19 cellular contexts compared by ENCODE assay signal in genomic region chr7:25844109-25844915, GRCh38.
A peak's percentile ranks its signal among the peaks of the same experiment; 100 is the strongest.
DNase-seq lines count a peak whose midpoint lies in the region; ATAC-seq, FAIRE-seq and TF ChIP-seq lines count a peak whose summit lies in the region.
"Had no signal": no experiment of that assay in that cellular context is flagged by ENCODE, and none has a peak within 500 bp of the region (broad histone marks: within the 10 kb centered on the region; RNA-seq: fewer than 3 reads in every experiment).

No MANE protein-coding gene starts in this region.

- H2AFZ ChIP-seq in astrocyte (ENCODE audit: low read depth, low read length) (no peak overlapping the region), hepatocyte (no peak overlapping the region)

- intact Hi-C loops in head of caudate nucleus (cut with DNase I) = no loop called here

- POLR2A ChIA-PET in activated CD8-positive, alpha-beta T cell treated with anti-CD3 and anti-CD28 coated beads, Interleukin-2, amount 10 ng/mL, durations not matched to agents 7 days and 5 days (lab: Charles Lee) = no interaction called here

- H4K20me1 ChIP-seq in astrocyte (ENCODE audit: insufficient read depth, low read length) = no peaks in the 10 kb centered on the region
- H4K20me1 ChIP-seq in hepatocyte (ENCODE audit: insufficient read depth, poor library complexity, severe bottlenecking) = no peaks in the 10 kb centered on the region

- TF ChIP-seq CTCF in astrocyte (IDR thresholded peaks at IDR 0.05; ENCODE audit: insufficient read depth, low read depth, low read length) (no peak), hepatocyte (IDR thresholded peaks at IDR 0.05; ENCODE audit: poor library complexity) (no peak)

- H3K27me3 ChIP-seq in astrocyte (ENCODE audit: insufficient read depth, low read length) (no peaks in the 10 kb centered on the region), hepatocyte (no peaks in the 10 kb centered on the region), stomach smooth muscle (ENCODE audit: control insufficient read depth in 1 of 2, insufficient read depth in 2 of 2, low read length in 2 of 2) (no peaks in the 10 kb centered on the region)

- H3K9ac ChIP-seq in astrocyte (ENCODE audit: low read length) = no peak overlapping the region
- H3K9ac ChIP-seq in stomach smooth muscle (ENCODE audit: low read length in 2 of 2) = no peak overlapping the region

- H3K79me2 ChIP-seq in astrocyte (ENCODE audit: insufficient read depth, low read length) = no peaks in the 10 kb centered on the region
- H3K79me2 ChIP-seq in hepatocyte = no peaks in the 10 kb centered on the region

- H3K27ac Mint-ChIP-seq in astrocyte (ENCODE audit: unreplicated experiment) = no peak overlapping the region
- no peak overlapping the region for H3K27ac Mint-ChIP-seq in activated CD8-positive, alpha-beta T cell treated with anti-CD3 and anti-CD28 coated beads, Interleukin-2, amount 10 ng/mL, durations not matched to agents 7 days and 5 days

- ATAC-seq in activated CD8-positive, alpha-beta T cell treated with anti-CD3 and anti-CD28 coated beads, Interleukin-2, amount 10 ng/mL, durations not matched to agents 7 days and 5 days = no peak
- ATAC-seq in HG02642 (IDR thresholded peaks at IDR 0.05; ENCODE audit: poor library complexity, unreplicated experiment) = no peak
- ATAC-seq: right cardiac atrium had no signal

- H3K36me3 ChIP-seq in astrocyte (ENCODE audit: insufficient read depth, low read length) (no peaks in the 10 kb centered on the region), hepatocyte (replicated peaks; ENCODE audit: insufficient read depth, low read depth) (no peaks in the 10 kb centered on the region), stomach smooth muscle (ENCODE audit: control insufficient read depth in 2 of 2, insufficient read depth in 2 of 2, low read length in 2 of 2) (no peaks in the 10 kb centered on the region)

- H3K4me1 ChIP-seq in astrocyte (ENCODE audit: insufficient read depth, low read length) = peaks cover 35% of the 10 kb centered on the region
- peaks cover 45% of the 10 kb centered on the region for H3K4me1 ChIP-seq in hepatocyte (ENCODE audit: insufficient read depth)
- H3K4me1 ChIP-seq in stomach smooth muscle (ENCODE audit: control insufficient read depth, insufficient read depth, low read length) = peaks cover 43% of the 10 kb centered on the region

- FAIRE-seq in astrocyte (lab: Jason Lieb, UNC) = peak; percentile 20
- FAIRE-seq: kidney had no signal

- no peak overlapping the region for H3K4me3 ChIP-seq in astrocyte (ENCODE audit: insufficient read depth, low read depth, low read length)
- H3K4me3 ChIP-seq in hepatocyte = no peak overlapping the region
- no peak overlapping the region for H3K4me3 ChIP-seq in stomach smooth muscle (ENCODE audit: low read length in 2 of 2)

- H3K27me3 Mint-ChIP-seq in astrocyte (ENCODE audit: low read depth, unreplicated experiment) = no peaks in the 10 kb centered on the region
- H3K27me3 Mint-ChIP-seq in activated CD8-positive, alpha-beta T cell treated with anti-CD3 and anti-CD28 coated beads, Interleukin-2, amount 10 ng/mL, durations not matched to agents 7 days and 5 days (ENCODE audit: low read depth) = peaks cover 28% of the 10 kb centered on the region

- DNase-seq in HT1080 (ENCODE audit: low read depth) = peak; percentile 18
- peak; percentile 66 for DNase-seq in astrocyte (ENCODE audit: low read depth)
- DNase-seq in hepatocyte (ENCODE audit: low spot score) = no peak
- no peak for DNase-seq in activated CD8-positive, alpha-beta T cell treated with anti-CD3 and anti-CD28 coated beads, Interleukin-2, amount 10 ng/mL, durations not matched to agents 7 days and 5 days
- DNase-seq in erythroblast (lab: John Stamatoyannopoulos, UW) = no peak
- no peak for DNase-seq in head of caudate nucleus
- DNase-seq: activated CD4-positive, alpha-beta T cell treated with anti-CD3 and anti-CD28 coated beads for 4 hours; activated CD8-positive, alpha-beta memory T cell treated with anti-CD3 and anti-CD28 coated beads, Interleukin-2, amount 50 U/mL, for 48 hours; activated effector memory CD4-positive, alpha-beta T cell treated with anti-CD3 and anti-CD28 coated beads, Interleukin-2, amount 50 U/mL, for 16 hours; amniotic stem cell; DMS79 treated with DMSO at 0.1 percent for 48 hours; hypothalamus; IMR-90; kidney; NCI-H187; NCI-H345; right cardiac atrium had no signal

- H3K27ac ChIP-seq in astrocyte (ENCODE audit: low read depth, low read length) (peak overlapping the region; percentile 55), hepatocyte (peak overlapping the region; percentile 59), stomach smooth muscle (ENCODE audit: low read length) (peak overlapping the region; percentile 11)

- H3K4me2 ChIP-seq in astrocyte (ENCODE audit: low read length) (peak overlapping the region; percentile 15), hepatocyte (no peak overlapping the region)

- no peak for TF ChIP-seq POLR2A in erythroblast (IDR thresholded peaks at IDR 0.05; ENCODE audit: low read length)

- H3K4me1 Mint-ChIP-seq in astrocyte (ENCODE audit: low read depth, unreplicated experiment) = peaks cover 50% of the 10 kb centered on the region
- no peaks in the 10 kb centered on the region for H3K4me1 Mint-ChIP-seq in activated CD8-positive, alpha-beta T cell treated with anti-CD3 and anti-CD28 coated beads, Interleukin-2, amount 10 ng/mL, durations not matched to agents 7 days and 5 days (ENCODE audit: low read depth)

- H3K9me3 ChIP-seq in astrocyte (ENCODE audit: insufficient read depth, low read depth, low read length) = no peaks in the 10 kb centered on the region
- H3K9me3 ChIP-seq in hepatocyte (ENCODE audit: low read depth) = no peaks in the 10 kb centered on the region
- no peaks in the 10 kb centered on the region for H3K9me3 ChIP-seq in stomach smooth muscle (ENCODE audit: control insufficient read depth in 2 of 2, low read length in 2 of 2)

- peaks cover under 1% of the 10 kb centered on the region for H3K9me3 Mint-ChIP-seq in astrocyte (ENCODE audit: unreplicated experiment)
- H3K9me3 Mint-ChIP-seq in activated CD8-positive, alpha-beta T cell treated with anti-CD3 and anti-CD28 coated beads, Interleukin-2, amount 10 ng/mL, durations not matched to agents 7 days and 5 days (ENCODE audit: insufficient read depth) = no peaks in the 10 kb centered on the region

- no peaks in the 10 kb centered on the region for H3K9me2 ChIP-seq in hepatocyte (replicated peaks; ENCODE audit: insufficient read depth)

- H3K36me3 Mint-ChIP-seq in astrocyte (ENCODE audit: low read depth, unreplicated experiment) = no peaks in the 10 kb centered on the region
- no peaks in the 10 kb centered on the region for H3K36me3 Mint-ChIP-seq in activated CD8-positive, alpha-beta T cell treated with anti-CD3 and anti-CD28 coated beads, Interleukin-2, amount 10 ng/mL, durations not matched to agents 7 days and 5 days (ENCODE audit: low read depth)

- WGBS in hepatocyte (ENCODE audit: low lambda C conversion rate, missing lambda C conversion rate) = 72% methylated on average over 6 of the region's 6 CpGs

- H3K4me3 Mint-ChIP-seq in astrocyte (ENCODE audit: unreplicated experiment) = no peak overlapping the region
- H3K4me3 Mint-ChIP-seq in activated CD8-positive, alpha-beta T cell treated with anti-CD3 and anti-CD28 coated beads, Interleukin-2, amount 10 ng/mL, durations not matched to agents 7 days and 5 days = no peak overlapping the region

- CTCF ChIA-PET in activated CD8-positive, alpha-beta T cell treated with anti-CD3 and anti-CD28 coated beads, Interleukin-2, amount 10 ng/mL, durations not matched to agents 7 days and 5 days (lab: Charles Lee) = no interaction called here

Comparison
In these comparisons a context has a peak if more than half of its experiments do, and no peak if none do; other contexts are left out.
1. DNase-seq: peak in HT1080 (single experiment) and astrocyte (single experiment); none in hepatocyte (single experiment), activated CD8-positive, alpha-beta T cell treated with anti-CD3 and anti-CD28 coated beads, Interleukin-2, amount 10 ng/mL, durations not matched to agents 7 days and 5 days (single experiment), erythroblast (0 of 2) and head of caudate nucleus (0 of 42).
2. Peak in every context shown above with its lines, with median percentiles within 50 percentile points of each other: H3K27ac ChIP-seq.